ENCODE assay signal across 3 cellular contexts in the genomic region with DNA sequence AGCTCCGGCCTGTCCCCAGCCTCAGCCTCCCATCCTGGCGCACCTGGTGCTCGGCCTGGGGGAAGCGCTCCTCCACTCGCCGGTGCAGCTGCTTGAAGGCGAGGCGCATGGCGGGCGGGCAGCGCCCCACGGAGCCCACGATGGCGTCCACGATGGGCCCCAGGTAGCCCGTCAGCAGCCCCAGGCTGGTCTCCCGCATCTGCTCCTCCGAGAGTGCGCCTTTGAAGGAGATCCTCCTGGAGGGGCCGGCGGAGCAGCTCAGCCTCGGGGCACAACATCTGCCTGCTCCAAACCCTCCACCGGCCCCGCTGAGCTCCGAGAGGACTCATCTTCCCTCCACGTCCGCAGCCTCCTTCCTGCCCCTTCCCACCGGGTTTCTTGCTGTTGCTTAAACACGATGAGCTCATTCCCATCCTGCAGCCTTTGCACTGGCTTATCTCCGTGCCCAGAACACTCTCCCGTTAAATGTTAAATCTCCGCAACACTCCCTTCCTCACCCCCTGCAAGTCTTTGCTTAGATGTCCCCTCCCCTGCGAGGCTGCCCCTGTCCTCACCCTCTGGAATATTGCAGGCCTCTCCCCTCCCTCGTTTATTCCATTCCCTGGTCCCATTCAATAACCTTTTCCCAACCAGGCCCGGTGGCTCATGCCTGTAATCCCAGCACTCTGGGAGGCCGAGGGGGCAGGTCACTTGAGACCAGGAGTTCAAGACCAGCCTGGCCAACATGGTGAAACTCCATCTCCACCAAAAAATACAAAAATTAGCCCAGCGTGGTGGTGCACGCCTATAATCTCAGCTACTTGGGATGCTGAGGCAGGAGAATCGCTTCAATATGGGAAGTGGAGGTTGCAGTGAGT.
TF ChIP-seq lines count a peak whose summit lies in the region.

No MANE protein-coding gene starts in this region.

TF ChIP-seq in GM23338, 12 proteins besides CTCF, POLR2A, EP300 and RAD21:
- TF ChIP-seq NANOG (IDR thresholded peaks at IDR 0.05; ENCODE audit: borderline replicate concordance) (no peak), ZNF331 (CRISPR knock-in tag; IDR thresholded peaks at IDR 0.05; ENCODE audit: low read depth) (no peak), EZH2phosphoT487 (IDR thresholded peaks at IDR 0.05; ENCODE audit: unreplicated experiment) (no peak), EZH2 (IDR thresholded peaks at IDR 0.05; ENCODE audit: low read depth, unreplicated experiment) (no peak), CREB1 (CRISPR knock-in tag; IDR thresholded peaks at IDR 0.05; ENCODE audit: low read depth) (no peak)
- TF ChIP-seq, protein P1, sequence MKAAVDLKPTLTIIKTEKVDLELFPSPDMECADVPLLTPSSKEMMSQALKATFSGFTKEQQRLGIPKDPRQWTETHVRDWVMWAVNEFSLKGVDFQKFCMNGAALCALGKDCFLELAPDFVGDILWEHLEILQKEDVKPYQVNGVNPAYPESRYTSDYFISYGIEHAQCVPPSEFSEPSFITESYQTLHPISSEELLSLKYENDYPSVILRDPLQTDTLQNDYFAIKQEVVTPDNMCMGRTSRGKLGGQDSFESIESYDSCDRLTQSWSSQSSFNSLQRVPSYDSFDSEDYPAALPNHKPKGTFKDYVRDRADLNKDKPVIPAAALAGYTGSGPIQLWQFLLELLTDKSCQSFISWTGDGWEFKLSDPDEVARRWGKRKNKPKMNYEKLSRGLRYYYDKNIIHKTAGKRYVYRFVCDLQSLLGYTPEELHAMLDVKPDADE (IDR thresholded peaks at IDR 0.05) = no peak

TF ChIP-seq in WTC11, 78 proteins besides CTCF, POLR2A, EP300 and RAD21:
- TF ChIP-seq RELA (CRISPR knock-in tag; IDR thresholded peaks at IDR 0.05; ENCODE audit: borderline replicate concordance) (no peak), NFE2L1 (CRISPR knock-in tag; IDR thresholded peaks at IDR 0.05) (no peak), KAT7 (CRISPR knock-in tag; IDR thresholded peaks at IDR 0.05; ENCODE audit: borderline replicate concordance) (no peak), ZNF416 (CRISPR knock-in tag; IDR thresholded peaks at IDR 0.05) (no peak)
- TF ChIP-seq, protein P2, sequence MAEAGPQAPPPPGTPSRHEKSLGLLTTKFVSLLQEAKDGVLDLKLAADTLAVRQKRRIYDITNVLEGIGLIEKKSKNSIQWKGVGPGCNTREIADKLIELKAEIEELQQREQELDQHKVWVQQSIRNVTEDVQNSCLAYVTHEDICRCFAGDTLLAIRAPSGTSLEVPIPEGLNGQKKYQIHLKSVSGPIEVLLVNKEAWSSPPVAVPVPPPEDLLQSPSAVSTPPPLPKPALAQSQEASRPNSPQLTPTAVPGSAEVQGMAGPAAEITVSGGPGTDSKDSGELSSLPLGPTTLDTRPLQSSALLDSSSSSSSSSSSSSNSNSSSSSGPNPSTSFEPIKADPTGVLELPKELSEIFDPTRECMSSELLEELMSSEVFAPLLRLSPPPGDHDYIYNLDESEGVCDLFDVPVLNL (CRISPR knock-in tag; IDR thresholded peaks at IDR 0.05; ENCODE audit: borderline replicate concordance, low read depth) = no peak

TF ChIP-seq in H1, 55 proteins besides CTCF, POLR2A, EP300 and RAD21:
- TF ChIP-seq, protein P3, sequence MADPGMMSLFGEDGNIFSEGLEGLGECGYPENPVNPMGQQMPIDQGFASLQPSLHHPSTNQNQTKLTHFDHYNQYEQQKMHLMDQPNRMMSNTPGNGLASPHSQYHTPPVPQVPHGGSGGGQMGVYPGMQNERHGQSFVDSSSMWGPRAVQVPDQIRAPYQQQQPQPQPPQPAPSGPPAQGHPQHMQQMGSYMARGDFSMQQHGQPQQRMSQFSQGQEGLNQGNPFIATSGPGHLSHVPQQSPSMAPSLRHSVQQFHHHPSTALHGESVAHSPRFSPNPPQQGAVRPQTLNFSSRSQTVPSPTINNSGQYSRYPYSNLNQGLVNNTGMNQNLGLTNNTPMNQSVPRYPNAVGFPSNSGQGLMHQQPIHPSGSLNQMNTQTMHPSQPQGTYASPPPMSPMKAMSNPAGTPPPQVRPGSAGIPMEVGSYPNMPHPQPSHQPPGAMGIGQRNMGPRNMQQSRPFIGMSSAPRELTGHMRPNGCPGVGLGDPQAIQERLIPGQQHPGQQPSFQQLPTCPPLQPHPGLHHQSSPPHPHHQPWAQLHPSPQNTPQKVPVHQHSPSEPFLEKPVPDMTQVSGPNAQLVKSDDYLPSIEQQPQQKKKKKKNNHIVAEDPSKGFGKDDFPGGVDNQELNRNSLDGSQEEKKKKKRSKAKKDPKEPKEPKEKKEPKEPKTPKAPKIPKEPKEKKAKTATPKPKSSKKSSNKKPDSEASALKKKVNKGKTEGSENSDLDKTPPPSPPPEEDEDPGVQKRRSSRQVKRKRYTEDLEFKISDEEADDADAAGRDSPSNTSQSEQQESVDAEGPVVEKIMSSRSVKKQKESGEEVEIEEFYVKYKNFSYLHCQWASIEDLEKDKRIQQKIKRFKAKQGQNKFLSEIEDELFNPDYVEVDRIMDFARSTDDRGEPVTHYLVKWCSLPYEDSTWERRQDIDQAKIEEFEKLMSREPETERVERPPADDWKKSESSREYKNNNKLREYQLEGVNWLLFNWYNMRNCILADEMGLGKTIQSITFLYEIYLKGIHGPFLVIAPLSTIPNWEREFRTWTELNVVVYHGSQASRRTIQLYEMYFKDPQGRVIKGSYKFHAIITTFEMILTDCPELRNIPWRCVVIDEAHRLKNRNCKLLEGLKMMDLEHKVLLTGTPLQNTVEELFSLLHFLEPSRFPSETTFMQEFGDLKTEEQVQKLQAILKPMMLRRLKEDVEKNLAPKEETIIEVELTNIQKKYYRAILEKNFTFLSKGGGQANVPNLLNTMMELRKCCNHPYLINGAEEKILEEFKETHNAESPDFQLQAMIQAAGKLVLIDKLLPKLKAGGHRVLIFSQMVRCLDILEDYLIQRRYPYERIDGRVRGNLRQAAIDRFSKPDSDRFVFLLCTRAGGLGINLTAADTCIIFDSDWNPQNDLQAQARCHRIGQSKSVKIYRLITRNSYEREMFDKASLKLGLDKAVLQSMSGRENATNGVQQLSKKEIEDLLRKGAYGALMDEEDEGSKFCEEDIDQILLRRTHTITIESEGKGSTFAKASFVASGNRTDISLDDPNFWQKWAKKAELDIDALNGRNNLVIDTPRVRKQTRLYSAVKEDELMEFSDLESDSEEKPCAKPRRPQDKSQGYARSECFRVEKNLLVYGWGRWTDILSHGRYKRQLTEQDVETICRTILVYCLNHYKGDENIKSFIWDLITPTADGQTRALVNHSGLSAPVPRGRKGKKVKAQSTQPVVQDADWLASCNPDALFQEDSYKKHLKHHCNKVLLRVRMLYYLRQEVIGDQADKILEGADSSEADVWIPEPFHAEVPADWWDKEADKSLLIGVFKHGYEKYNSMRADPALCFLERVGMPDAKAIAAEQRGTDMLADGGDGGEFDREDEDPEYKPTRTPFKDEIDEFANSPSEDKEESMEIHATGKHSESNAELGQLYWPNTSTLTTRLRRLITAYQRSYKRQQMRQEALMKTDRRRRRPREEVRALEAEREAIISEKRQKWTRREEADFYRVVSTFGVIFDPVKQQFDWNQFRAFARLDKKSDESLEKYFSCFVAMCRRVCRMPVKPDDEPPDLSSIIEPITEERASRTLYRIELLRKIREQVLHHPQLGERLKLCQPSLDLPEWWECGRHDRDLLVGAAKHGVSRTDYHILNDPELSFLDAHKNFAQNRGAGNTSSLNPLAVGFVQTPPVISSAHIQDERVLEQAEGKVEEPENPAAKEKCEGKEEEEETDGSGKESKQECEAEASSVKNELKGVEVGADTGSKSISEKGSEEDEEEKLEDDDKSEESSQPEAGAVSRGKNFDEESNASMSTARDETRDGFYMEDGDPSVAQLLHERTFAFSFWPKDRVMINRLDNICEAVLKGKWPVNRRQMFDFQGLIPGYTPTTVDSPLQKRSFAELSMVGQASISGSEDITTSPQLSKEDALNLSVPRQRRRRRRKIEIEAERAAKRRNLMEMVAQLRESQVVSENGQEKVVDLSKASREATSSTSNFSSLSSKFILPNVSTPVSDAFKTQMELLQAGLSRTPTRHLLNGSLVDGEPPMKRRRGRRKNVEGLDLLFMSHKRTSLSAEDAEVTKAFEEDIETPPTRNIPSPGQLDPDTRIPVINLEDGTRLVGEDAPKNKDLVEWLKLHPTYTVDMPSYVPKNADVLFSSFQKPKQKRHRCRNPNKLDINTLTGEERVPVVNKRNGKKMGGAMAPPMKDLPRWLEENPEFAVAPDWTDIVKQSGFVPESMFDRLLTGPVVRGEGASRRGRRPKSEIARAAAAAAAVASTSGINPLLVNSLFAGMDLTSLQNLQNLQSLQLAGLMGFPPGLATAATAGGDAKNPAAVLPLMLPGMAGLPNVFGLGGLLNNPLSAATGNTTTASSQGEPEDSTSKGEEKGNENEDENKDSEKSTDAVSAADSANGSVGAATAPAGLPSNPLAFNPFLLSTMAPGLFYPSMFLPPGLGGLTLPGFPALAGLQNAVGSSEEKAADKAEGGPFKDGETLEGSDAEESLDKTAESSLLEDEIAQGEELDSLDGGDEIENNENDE (IDR thresholded peaks at IDR 0.05; ENCODE audit: insufficient replicate concordance, low read length) = no peak
- no peak for TF ChIP-seq KDM5A (IDR thresholded peaks at IDR 0.05; ENCODE audit: low read length)
- no peak for TF ChIP-seq SP2 (IDR thresholded peaks at IDR 0.05; ENCODE audit: low read length)
- no peak for TF ChIP-seq SP4 (IDR thresholded peaks at IDR 0.05; ENCODE audit: low read length)
